10 cellular contexts compared by ENCODE assay signal in genomic region chr7:142797799-142798377, GRCh38. TPM values are rescaled to one million over a fixed set of nuclear protein-coding genes. Genes with fewer than 3 reads are reported as not detected.
DNase-seq lines count a peak whose midpoint lies in the region; TF ChIP-seq lines count a peak whose summit lies in the region.
"Had no signal": no experiment of that assay in that cellular context is flagged by ENCODE, and none has a peak within 500 bp of the region (broad histone marks: within the 10 kb centered on the region; RNA-seq: fewer than 3 reads in every experiment).

No MANE protein-coding gene starts in this region.

- H3K27ac ChIP-seq in testis (peak overlapping the region; percentile 81 to 89), RWPE1 (no peak overlapping the region)
- H3K27ac ChIP-seq: A549 had no signal

- no peaks in the 10 kb centered on the region for H3K27me3 Mint-ChIP-seq in T-helper 2 cell treated with Interferon-gamma antibody and Interleukin-4, amounts not matched to agents 5 μg/mL and 100 μg/mL, for 36 hours (ENCODE audit: low read depth)

- H3K36me3 ChIP-seq in kidney epithelial cell (ENCODE audit: control insufficient read depth, insufficient read depth, low read length) (no peaks in the 10 kb centered on the region), testis (ENCODE audit: low read depth, missing control alignments) (no peaks in the 10 kb centered on the region)

- TF ChIP-seq POLR2A in testis (IDR thresholded peaks at IDR 0.05), result no peak

- CTCF ChIA-PET in RWPE1 (lab: Yijun Ruan, JAX), result interaction anchor here (0.6 kb wide), 1 partner anchor 47 kb away, joined by 4 read pairs; no protein-coding TSS in a partner anchor

- no peak for DNase-seq in T-helper 2 cell treated with Interferon-gamma antibody and Interleukin-4, amounts not matched to agents 5 μg/mL and 100 μg/mL, for 36 hours (ENCODE audit: low spot score)
- DNase-seq in T-helper 2 cell (no peak), kidney epithelial cell (ENCODE audit: low read depth) (no peak), testis (no peak), NCI-H345 (lab: John Stamatoyannopoulos, UW) (no peak), globus pallidus (ENCODE audit: low spot score) (no peak), RWPE1 (ENCODE audit: low spot score) (no peak)
- peak; percentile 51 for DNase-seq in activated naive CD4-positive, alpha-beta T cell treated with anti-CD3 and anti-CD28 coated beads, Interleukin-2, amount 50 U/mL, for 16 hours
- DNase-seq: Karpas-422 had no signal

- H3K27ac Mint-ChIP-seq in T-helper 2 cell treated with Interferon-gamma antibody and Interleukin-4, amounts not matched to agents 5 μg/mL and 100 μg/mL, for 36 hours, result peak overlapping the region; percentile 99

- WGBS in testis, 2 donors, result 8 to 10% methylated on average over 11 to 13 of the region's 13 CpGs

- peaks cover 4% of the 10 kb centered on the region for H3K4me1 ChIP-seq in testis
- H3K4me1 ChIP-seq: A549 had no signal

- intact Hi-C loops in testis (cut with DNase I; ENCODE audit: low total_unique reads), result no loop called here

- H3K4me3 ChIP-seq in kidney epithelial cell (ENCODE audit: low read depth, low read length) (peak overlapping the region; percentile 47), testis (peak overlapping the region; percentile 45 to 68)
- H3K4me3 ChIP-seq: A549 had no signal

- H3K4me3 Mint-ChIP-seq in T-helper 2 cell treated with Interferon-gamma antibody and Interleukin-4, amounts not matched to agents 5 μg/mL and 100 μg/mL, for 36 hours, result peak overlapping the region; percentile 100

- H3K36me3 Mint-ChIP-seq in T-helper 2 cell treated with Interferon-gamma antibody and Interleukin-4, amounts not matched to agents 5 μg/mL and 100 μg/mL, for 36 hours (ENCODE audit: low read depth), result peaks cover 80% of the 10 kb centered on the region

- TF ChIP-seq CTCF in kidney epithelial cell (IDR thresholded peaks at IDR 0.05; ENCODE audit: insufficient read depth, low read length, poor library complexity, severe bottlenecking) (no peak), testis (IDR thresholded peaks at IDR 0.05) (no peak), RWPE1 (conservative IDR thresholded peaks at IDR 0.05; ENCODE audit: low read depth) (no peak)

- H3K9me3 ChIP-seq in testis, result no peaks in the 10 kb centered on the region
- H3K9me3 ChIP-seq: A549 had no signal

- POLR2A ChIA-PET in RWPE1 (lab: Yijun Ruan, JAX; ENCODE audit: low non-redundant PET), result no interaction called here

- H3K9me3 Mint-ChIP-seq in T-helper 2 cell treated with Interferon-gamma antibody and Interleukin-4, amounts not matched to agents 5 μg/mL and 100 μg/mL, for 36 hours, result no peaks in the 10 kb centered on the region

- H3K27me3 ChIP-seq in kidney epithelial cell (ENCODE audit: control insufficient read depth, insufficient read depth, low read length), result peaks cover 25% of the 10 kb centered on the region
- H3K27me3 ChIP-seq in testis, result no peaks in the 10 kb centered on the region

- peaks cover 63% of the 10 kb centered on the region for H3K4me1 Mint-ChIP-seq in T-helper 2 cell treated with Interferon-gamma antibody and Interleukin-4, amounts not matched to agents 5 μg/mL and 100 μg/mL, for 36 hours (ENCODE audit: low read depth)

RNA-seq across cellular contexts. Expression of gene PRSS2, which starts 27.1 kb away (rescaled TPM):
- total RNA-seq in kidney epithelial cell, result not detected in 2 replicates
- total RNA-seq in testis, result not detected
- polyA plus RNA-seq in testis (ENCODE audit: insufficient read depth, low read depth, low replicate concordance), result not detected
- polyA plus RNA-seq: A549 had no signal

RNA-seq across cellular contexts. Expression of gene PRSS1, which starts 48.6 kb away (rescaled TPM):
- total RNA-seq in kidney epithelial cell (1.5 and 2.1 TPM in 2 replicates), testis (not detected)
- not detected for polyA plus RNA-seq in testis (ENCODE audit: insufficient read depth, low read depth, low replicate concordance)
- polyA plus RNA-seq: A549 had no signal

RNA-seq across cellular contexts. Expression of gene EPHB6, which starts 57.0 kb away (rescaled TPM):
- total RNA-seq in kidney epithelial cell (3.3 and 7.7 TPM in 2 replicates), testis (10 to 100 TPM; 47.3 to 52.0 TPM)
- 38.1 TPM for polyA plus RNA-seq in testis (ENCODE audit: insufficient read depth, low read depth, low replicate concordance)
